Comparison of ENCODE assay signal across 30 cellular contexts in the genomic region with DNA sequence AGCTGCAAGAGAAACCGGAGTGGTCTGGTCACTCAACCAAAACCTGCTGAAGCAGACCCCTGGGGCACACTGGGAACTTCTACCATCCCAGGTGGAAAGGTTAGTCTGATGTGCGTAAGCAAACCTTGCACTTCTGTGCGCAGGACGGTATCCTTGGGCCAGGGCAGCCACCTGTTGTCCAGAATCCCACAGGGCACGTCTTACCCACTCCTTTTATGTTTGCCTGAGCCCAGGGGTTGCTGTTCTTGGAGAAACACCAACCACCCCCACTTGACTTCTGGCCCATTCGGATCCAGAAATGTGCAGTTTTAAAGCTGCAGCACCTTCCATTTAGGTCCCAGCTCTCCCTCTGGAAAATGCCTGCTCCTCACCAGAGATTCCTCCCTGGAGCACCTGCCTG. TPM values are rescaled to one million over a fixed set of nuclear protein-coding genes. Genes with fewer than 3 reads are reported as not detected.
"Had no signal": no experiment of that assay in that cellular context is flagged by ENCODE, and none has a peak within 500 bp of the region (broad histone marks: within the 10 kb centered on the region; RNA-seq: fewer than 3 reads in every experiment).

No MANE protein-coding gene starts in this region.

- H3K27me3 Mint-ChIP-seq: naive thymus-derived CD4-positive, alpha-beta T cell; progenitor cell of endocrine pancreas; stimulated activated naive CD8-positive, alpha-beta T cell treated with anti-CD3 and anti-CD28 coated beads, Interleukin-15, amount 100 ng/mL, for 72 hours; type B pancreatic cell had no signal

- H3K4me3 ChIP-seq: gastrocnemius medialis, hepatocyte, left ventricle myocardium inferior, pancreas, right lobe of liver, smooth muscle cell, suprapubic skin, uterus had no signal

- FAIRE-seq: colon, pancreas had no signal

- H3K4me1 Mint-ChIP-seq: endodermal cell; naive thymus-derived CD4-positive, alpha-beta T cell; stimulated activated naive CD8-positive, alpha-beta T cell treated with anti-CD3 and anti-CD28 coated beads, Interleukin-15, amount 100 ng/mL, for 72 hours had no signal

- DNase-seq: central memory CD4-positive, alpha-beta T cell; effector CD8-positive, alpha-beta T cell; endodermal cell; foreskin fibroblast; gastrocnemius medialis; head of caudate nucleus; left cardiac atrium; left ventricle myocardium inferior; mesendoderm; midbrain; naive thymus-derived CD4-positive, alpha-beta T cell; nephron progenitor cell; occipital lobe; right lobe of liver; stimulated activated CD4-positive, alpha-beta T cell treated with anti-CD3 and anti-CD28 coated beads, Interleukin-12 subunit alpha, Interleukin-12 subunit beta, amount 100 ng/mL, for 4 hours; stimulated activated CD4-positive, alpha-beta T cell treated with anti-CD3 and anti-CD28 coated beads, Interleukin-1b, Interleukin-23, amount 100 ng/mL, for 48 hours; stimulated activated CD4-positive, alpha-beta T cell treated with anti-CD3 and anti-CD28 coated beads, Interleukin-4, amount 100 ng/mL, for 1 hour; stimulated activated CD8-positive, alpha-beta memory T cell treated with anti-CD3 and anti-CD28 coated beads, Interleukin-4, amount 100 ng/mL, for 48 hours; stimulated activated naive CD4-positive, alpha-beta T cell; stimulated activated naive CD8-positive, alpha-beta T cell treated with anti-CD3 and anti-CD28 coated beads, Interleukin-15, amount 100 ng/mL, for 72 hours; uterus had no signal

- H3K4me2 ChIP-seq: hepatocyte, smooth muscle cell had no signal

- H3K9me3 Mint-ChIP-seq: endodermal cell; naive thymus-derived CD4-positive, alpha-beta T cell; nephron progenitor cell; stimulated activated naive CD8-positive, alpha-beta T cell treated with anti-CD3 and anti-CD28 coated beads, Interleukin-15, amount 100 ng/mL, for 72 hours; type B pancreatic cell had no signal

- H3K27ac Mint-ChIP-seq: endodermal cell; naive thymus-derived CD4-positive, alpha-beta T cell; nephron progenitor cell; progenitor cell of endocrine pancreas; type B pancreatic cell had no signal

- H3K27me3 ChIP-seq: gastrocnemius medialis, hepatocyte, pancreas, right lobe of liver, suprapubic skin, uterus had no signal

- H3K9me3 ChIP-seq: gastrocnemius medialis, left ventricle myocardium inferior, pancreas, right lobe of liver, suprapubic skin, uterus had no signal

- H3K4me3 Mint-ChIP-seq: endodermal cell; naive thymus-derived CD4-positive, alpha-beta T cell; nephron progenitor cell; stimulated activated naive CD8-positive, alpha-beta T cell treated with anti-CD3 and anti-CD28 coated beads, Interleukin-15, amount 100 ng/mL, for 72 hours; type B pancreatic cell had no signal

- H3K4me1 ChIP-seq: uterus had no signal

- H3K27ac ChIP-seq: epithelial cell of prostate, gastrocnemius medialis, hepatocyte, left ventricle myocardium inferior, pancreas, right lobe of liver, suprapubic skin, uterus had no signal

- H3K36me3 ChIP-seq: gastrocnemius medialis, uterus had no signal

- H2AFZ ChIP-seq: hepatocyte had no signal

- H3K36me3 Mint-ChIP-seq: type B pancreatic cell had no signal

- ATAC-seq: esophagus mucosa; gastrocnemius medialis; left cardiac atrium; naive thymus-derived CD4-positive, alpha-beta T cell; pancreas; right lobe of liver; stimulated activated naive CD8-positive, alpha-beta T cell treated with anti-CD3 and anti-CD28 coated beads, Interleukin-15, amount 100 ng/mL, for 72 hours had no signal

RNA-seq across cellular contexts. Expression of a gene that starts 22.5 kb away (rescaled TPM):
- total RNA-seq: gastrocnemius medialis; naive thymus-derived CD4-positive, alpha-beta T cell; suprapubic skin had no signal
- polyA plus RNA-seq: naive thymus-derived CD4-positive, alpha-beta T cell had no signal
